ENCODE assay signal across 18 cellular contexts in genomic region chr1:14613915-14614314, GRCh38. TPM values are rescaled to one million over a fixed set of nuclear protein-coding genes. Genes with fewer than 3 reads are reported as not detected.
DNase-seq lines count a peak whose midpoint lies in the region.
"Had no signal": no experiment of that assay in that cellular context is flagged by ENCODE, and none has a peak within 500 bp of the region (broad histone marks: within the 10 kb centered on the region; RNA-seq: fewer than 3 reads in every experiment).

No MANE protein-coding gene starts in this region.

- in situ Hi-C loops in G401 (cut with HindIII; ENCODE audit: low sequenced_read_pairs), result no loop called here

- peak; percentile 75 for DNase-seq in G401 (ENCODE audit: low spot score)
- DNase-seq in NCI-H69 (lab: John Stamatoyannopoulos, UW), result peak; percentile 8
- DNase-seq in cerebellum (ENCODE audit: low spot score), result peak; percentile 58
- DNase-seq in substantia nigra (lab: John Stamatoyannopoulos, UW), result peak in 5 of 49 donors; percentile 4 to 73 (median 11)
- no peak for DNase-seq in stimulated activated naive CD4-positive, alpha-beta T cell (lab: John Stamatoyannopoulos, UW)
- no peak for DNase-seq in LoVo (ENCODE audit: low spot score)
- DNase-seq in stimulated activated CD8-positive, alpha-beta memory T cell treated with anti-CD3 and anti-CD28 coated beads, Interleukin-4, amount 100 ng/mL, for 48 hours, result no peak
- DNase-seq: ACHN, DND-41, IMR-90, NCI-H1092, NCI-H146, NCI-H2081 treated with DMSO at 0.1 percent for 48 hours, NCI-H510A, NCI-H82, SW 1271 had no signal

- H3K27ac ChIP-seq in substantia nigra (ENCODE audit: low read depth, low read length, poor library complexity, severe bottlenecking), result peak overlapping the region; percentile 14
- H3K27ac ChIP-seq: C4-2B, SJSA1 had no signal

RNA-seq across cellular contexts. Expression of gene KAZN, which starts 15.4 kb away (rescaled TPM):
- total RNA-seq in G401 (2014; rRNA removed; shearing (Covaris generic)), result 5.5 and 9.8 TPM in 2 replicates
- total RNA-seq in cerebellum, result 22.6 TPM

Comparison
In these comparisons a context has a peak if more than half of its experiments do, and no peak if none do; other contexts are left out.
1. DNase-seq: peak in G401 (single experiment), NCI-H69 (single experiment) and cerebellum (single experiment); none in stimulated activated naive CD4-positive, alpha-beta T cell (0 of 6), LoVo (single experiment) and stimulated activated CD8-positive, alpha-beta memory T cell treated with anti-CD3 and anti-CD28 coated beads, Interleukin-4, amount 100 ng/mL, for 48 hours (single experiment).